In genomic region chr9:91193658-91194391, GRCh38 we compare ENCODE assay signal across 8 cellular contexts.
DNase-seq lines count a peak whose midpoint lies in the region; ATAC-seq lines count a peak whose summit lies in the region.

No MANE protein-coding gene starts in this region.

- peak overlapping the region; percentile 83 for H3K27ac Mint-ChIP-seq in memory B cell

- H3K27me3 Mint-ChIP-seq in memory B cell = no peaks in the 10 kb centered on the region

- ATAC-seq in GM18502 (IDR thresholded peaks at IDR 0.05; ENCODE audit: poor library complexity, unreplicated experiment) (peak; percentile 74), HG02943 (IDR thresholded peaks at IDR 0.05; ENCODE audit: low read depth, unreplicated experiment) (peak; percentile 54), memory B cell (ENCODE audit: low read depth) (peak; percentile 76), HG03469 (IDR thresholded peaks at IDR 0.05; ENCODE audit: unreplicated experiment) (no peak)

- H3K9me3 Mint-ChIP-seq in memory B cell = peaks cover 2% of the 10 kb centered on the region

- H3K36me3 Mint-ChIP-seq in memory B cell = no peaks in the 10 kb centered on the region

- DNase-seq in NCI-H69 (lab: John Stamatoyannopoulos, UW) (peak; percentile 81), memory B cell (ENCODE audit: low spot score in 2 of 2) (peak; percentile 29 to 56)
- peak; percentile 94 for DNase-seq in activated CD8-positive, alpha-beta memory T cell treated with anti-CD3 and anti-CD28 coated beads for 24 hours
- peak; percentile 23 for DNase-seq in effector CD4-positive, alpha-beta T cell
- DNase-seq in stimulated activated CD8-positive, alpha-beta memory T cell treated with anti-CD3 and anti-CD28 coated beads, Interleukin-12 subunit alpha, Interleukin-12 subunit beta, amount 100 ng/mL, for 1 hour (ENCODE audit: low read depth) = peak; percentile 27

- peak overlapping the region; percentile 90 for H3K4me3 Mint-ChIP-seq in memory B cell

- peaks cover 26% of the 10 kb centered on the region for H3K4me1 Mint-ChIP-seq in memory B cell

Comparison
In these comparisons a context has a peak if more than half of its experiments do, and no peak if none do; other contexts are left out.
1. DNase-seq: peak in every context shown above with its lines; median percentile 94 in activated CD8-positive, alpha-beta memory T cell treated with anti-CD3 and anti-CD28 coated beads for 24 hours; 81 in NCI-H69; 42 in memory B cell; 27 in stimulated activated CD8-positive, alpha-beta memory T cell treated with anti-CD3 and anti-CD28 coated beads, Interleukin-12 subunit alpha, Interleukin-12 subunit beta, amount 100 ng/mL, for 1 hour; 23 in effector CD4-positive, alpha-beta T cell.